Comparison of ENCODE assay signal across 26 cellular contexts in the genomic region with DNA sequence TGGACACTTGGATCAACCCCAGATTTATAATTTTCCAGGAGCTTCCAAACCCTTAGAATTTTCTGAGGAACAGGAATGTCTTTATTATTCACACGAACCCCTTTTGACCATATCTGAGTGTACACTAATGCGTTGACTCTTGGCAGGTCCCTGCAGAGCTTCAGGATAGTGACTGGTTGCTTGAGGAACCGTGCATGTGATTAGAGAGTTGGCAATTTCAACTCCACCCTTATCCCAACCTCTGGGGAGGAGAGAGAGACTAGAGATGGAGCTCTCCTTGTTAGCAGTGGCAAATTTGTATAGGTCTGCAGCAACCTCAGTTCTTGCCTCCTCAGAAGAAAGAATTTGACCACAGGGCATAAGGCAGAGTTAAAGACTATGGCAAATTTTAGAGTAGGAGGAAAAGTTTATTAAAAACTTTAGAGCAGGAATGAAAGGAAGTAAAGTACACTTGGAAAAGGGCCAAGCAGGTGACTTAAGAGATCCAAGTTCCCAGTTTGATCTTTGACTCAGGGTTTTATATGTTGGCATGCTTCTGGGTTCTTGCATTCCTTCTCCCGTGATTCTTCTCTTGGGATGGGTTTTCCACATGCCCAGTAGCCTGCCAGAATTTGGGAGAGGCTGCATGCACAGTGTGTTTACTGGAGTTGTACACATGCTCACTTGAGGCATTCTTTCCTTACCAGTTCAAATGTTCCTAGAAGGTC.
DNase-seq lines count a peak whose midpoint lies in the region; ATAC-seq, FAIRE-seq and TF ChIP-seq lines count a peak whose summit lies in the region.
"Had no signal": no experiment of that assay in that cellular context is flagged by ENCODE, and none has a peak within 500 bp of the region (broad histone marks: within the 10 kb centered on the region; RNA-seq: fewer than 3 reads in every experiment).

No MANE protein-coding gene starts in this region.

- TF ChIP-seq EP300 in K562 (IDR thresholded peaks at IDR 0.05; ENCODE audit: low read length) = no peak

- no peak overlapping the region for H3K27ac ChIP-seq in K562 (ENCODE audit: extremely low read depth, low read depth, low read length)
- no peak overlapping the region for H3K27ac ChIP-seq in coronary artery
- H3K27ac ChIP-seq: A549; BLaER1 treated with 17β-estradiol and CSF1 and Interleukin-3, amounts not matched to agents 10 nM and 100 nM; GM23248 had no signal

- POLR2A ChIA-PET in K562 (lab: Yijun Ruan, JAX) = no interaction called here

- no peak overlapping the region for H3K4me2 ChIP-seq in K562 (ENCODE audit: insufficient read depth, low read length)
- H3K4me2 ChIP-seq: A549; BLaER1 treated with 17β-estradiol and CSF1 and Interleukin-3, amounts not matched to agents 10 nM and 100 nM had no signal

- H3K9me3 ChIP-seq in K562 (replicated peaks; ENCODE audit: control insufficient read depth, insufficient read depth, low read depth, low read length) = no peaks in the 10 kb centered on the region
- H3K9me3 ChIP-seq in mucosa of descending colon = no peaks in the 10 kb centered on the region
- H3K9me3 ChIP-seq: A549; BE2C; BLaER1 treated with 17β-estradiol and CSF1 and Interleukin-3, amounts not matched to agents 10 nM and 100 nM had no signal

- H3K9me1 ChIP-seq in K562 (ENCODE audit: control insufficient read depth, insufficient read depth, low read length) = no peaks in the 10 kb centered on the region

- no TSS peak for BruUV-seq in K562 (replicated peaks; lab: Mats Ljungman, UMichigan)

- H3K79me2 ChIP-seq in K562 (ENCODE audit: control insufficient read depth, insufficient read depth, low read length) = no peaks in the 10 kb centered on the region

- no peaks in the 10 kb centered on the region for H3K36me3 ChIP-seq in K562 (ENCODE audit: control insufficient read depth, insufficient read depth, low read length)
- H3K36me3 ChIP-seq in mucosa of descending colon (ENCODE audit: low read depth) = no peaks in the 10 kb centered on the region
- H3K36me3 ChIP-seq: BE2C; BLaER1 treated with 17β-estradiol and CSF1 and Interleukin-3, amounts not matched to agents 10 nM and 100 nM had no signal

- FAIRE-seq in K562 (lab: Jason Lieb, UNC) = no peak
- FAIRE-seq: A549, D721Med, GM12878, H1 had no signal

- no peak for DNase-seq in K562 (ENCODE audit: extremely low read depth in 1 of 4, low spot score in 3 of 4)
- DNase-seq in left colon = peak in 1 of 2 donors; percentile 31
- peak in 1 of 3 donors; percentile 51 for DNase-seq in mucosa of descending colon
- DNase-seq in renal cortical epithelial cell (ENCODE audit: low read depth) = peak; percentile 46
- DNase-seq in coronary artery (ENCODE audit: low spot score) = no peak
- no peak for DNase-seq in omental fat pad (ENCODE audit: low spot score)
- DNase-seq in NCI-H2081 (lab: John Stamatoyannopoulos, UW) = no peak
- DNase-seq: 8988T; ACHN; AML-193; BE2C; CD4-positive, alpha-beta T cell; CD8-positive, alpha-beta memory T cell; DMS 273 treated with DMSO at 0.1 percent for 48 hours; DMS79; EL; GDM1; GM23248; H7; HCEC 1CT had no signal

- H3K4me1 ChIP-seq in K562 (replicated peaks in 1 of 2; ENCODE audit: control insufficient read depth in 2 of 2, insufficient read depth in 2 of 2, low read length in 2 of 2) (peaks cover 0 to 22% of the 10 kb centered on the region in 2 experiments; a peak in 4 of 5 replicates), mucosa of descending colon (ENCODE audit: low read depth) (no peaks in the 10 kb centered on the region)
- H3K4me1 ChIP-seq: A549; BE2C; BLaER1 treated with 17β-estradiol and CSF1 and Interleukin-3, amounts not matched to agents 10 nM and 100 nM had no signal

- no peak overlapping the region for H3K9ac ChIP-seq in K562 (ENCODE audit: insufficient read depth in 1 of 2, low read depth in 2 of 2, low read length in 2 of 2)
- H3K9ac ChIP-seq: BLaER1 treated with 17β-estradiol and CSF1 and Interleukin-3, amounts not matched to agents 10 nM and 100 nM; GM23248 had no signal

- 19% methylated on average over 4 of the region's 4 CpGs for WGBS in K562 (ENCODE audit: insufficient coverage, low coverage, missing lambda C conversion rate)

- H4K20me1 ChIP-seq in K562 (replicated peaks; ENCODE audit: control insufficient read depth, insufficient read depth, low read length) = no peaks in the 10 kb centered on the region
- H4K20me1 ChIP-seq: BLaER1 treated with 17β-estradiol and CSF1 and Interleukin-3, amounts not matched to agents 10 nM and 100 nM had no signal

- intact Hi-C loops in K562 (cut with micrococcal nuclease) (no loop called here), left colon (cut with DNase I, micrococcal nuclease) (no loop called here), mucosa of descending colon (cut with DNase I, micrococcal nuclease) (no loop called here)

- TF ChIP-seq CTCF in K562 (IDR thresholded peaks at IDR 0.05 in 2 of 3, conservative IDR thresholded peaks at IDR 0.05 in 1 of 3; ENCODE audit: insufficient read depth in 2 of 3, low read depth in 1 of 3, low read length in 3 of 3) (no peak), mucosa of descending colon (IDR thresholded peaks at IDR 0.05) (no peak), coronary artery (IDR thresholded peaks at IDR 0.05) (no peak), omental fat pad (IDR thresholded peaks at IDR 0.05) (no peak)

- H3K27me3 ChIP-seq in K562 (ENCODE audit: control insufficient read depth in 2 of 2, insufficient read depth in 2 of 2, low read length in 2 of 2) = no peaks in the 10 kb centered on the region

- ATAC-seq in K562 (no peak), left colon (peak; percentile 90), mucosa of descending colon (peak; percentile 79), GM21619 (IDR thresholded peaks at IDR 0.05; ENCODE audit: unreplicated experiment) (no peak), omental fat pad (ENCODE audit: low FRiP score) (no peak)
- ATAC-seq: A549 had no signal

- TF ChIP-seq RAD21 in K562 (CRISPR knock-in tag; conservative IDR thresholded peaks at IDR 0.05 in 1 of 2, IDR thresholded peaks at IDR 0.05 in 1 of 2) = no peak

- no peak overlapping the region for H2AFZ ChIP-seq in K562 (ENCODE audit: low read depth, low read length)
- H2AFZ ChIP-seq: GM23248 had no signal

- H3K4me3 ChIP-seq in K562 (no peak overlapping the region), mucosa of descending colon (no peak overlapping the region), coronary artery (no peak overlapping the region)
- H3K4me3 ChIP-seq: A549; BLaER1 treated with 17β-estradiol and CSF1 and Interleukin-3, amounts not matched to agents 10 nM and 100 nM; GM12878; GM23248 had no signal

- no peak for TF ChIP-seq POLR2A in K562 (conservative IDR thresholded peaks at IDR 0.05)

- CTCF ChIA-PET in K562 (lab: Yijun Ruan, JAX; ENCODE audit: low intra/inter-chr PET ratio) = no interaction called here

- in situ Hi-C loops in K562 (cut with MboI) = no loop called here

TF ChIP-seq in K562, 482 proteins besides CTCF, POLR2A, EP300 and RAD21:
- TF ChIP-seq NFIC (IDR thresholded peaks at IDR 0.05) (peak; percentile 31; the same call in 1 of the 2 replicates), XRCC4 (IDR thresholded peaks at IDR 0.05; ENCODE audit: extremely low read depth, insufficient read depth, insufficient read length) (no peak)

Comparison
In these comparisons a context has a peak if more than half of its experiments do, and no peak if none do; other contexts are left out.
1. ATAC-seq: peak in left colon (single experiment) and mucosa of descending colon (single experiment); none in K562 (single experiment), GM21619 (single experiment) and omental fat pad (single experiment).